9 cellular contexts compared by ENCODE assay signal in genomic region chr12:53618340-53618739, GRCh38.
DNase-seq lines count a peak whose midpoint lies in the region; ATAC-seq and TF ChIP-seq lines count a peak whose summit lies in the region.
"Had no signal": no experiment of that assay in that cellular context is flagged by ENCODE, and none has a peak within 500 bp of the region (broad histone marks: within the 10 kb centered on the region; RNA-seq: fewer than 3 reads in every experiment).

No MANE protein-coding gene starts in this region.

- no peak overlapping the region for H3K9ac ChIP-seq in rectal smooth muscle tissue (ENCODE audit: low read length)

- TF ChIP-seq CTCF in GM12864 (IDR thresholded peaks at IDR 0.05; ENCODE audit: low read depth, low read length, missing control alignments): no peak
- TF ChIP-seq CTCF in coronary artery (IDR thresholded peaks at IDR 0.05): no peak
- TF ChIP-seq CTCF in GM20000 (IDR thresholded peaks at IDR 0.05; ENCODE audit: extremely low read depth, missing control alignments): no peak

- DNase-seq in GM12864 (ENCODE audit: low read depth) (no peak), NOMO-1 treated with dmso at 0.1 percent for 144 hours (lab: John Stamatoyannopoulos, UW; ENCODE audit: unreplicated experiment) (peak; percentile 67), coronary artery (ENCODE audit: low spot score) (no peak), NCI-H2171 (lab: John Stamatoyannopoulos, UW) (no peak), GM20000 (ENCODE audit: low spot score) (no peak)
- DNase-seq in stimulated activated CD4-positive, alpha-beta T cell treated with anti-CD3 and anti-CD28 coated beads, Interleukin-1b, Interleukin-23, amount 100 ng/mL, for 48 hours: no peak
- DNase-seq: stimulated activated naive CD4-positive, alpha-beta T cell had no signal

- H3K27ac ChIP-seq in coronary artery: peak overlapping the region; percentile 74
- H3K27ac ChIP-seq in rectal smooth muscle tissue (ENCODE audit: low read depth, low read length): peak overlapping the region; percentile 24

- peaks cover 3% of the 10 kb centered on the region for H3K4me1 ChIP-seq in rectal smooth muscle tissue (ENCODE audit: control insufficient read depth, insufficient read depth, low read length)

- no peak for ATAC-seq in HG02623 (IDR thresholded peaks at IDR 0.05; ENCODE audit: unreplicated experiment)

- no peaks in the 10 kb centered on the region for H3K27me3 ChIP-seq in rectal smooth muscle tissue (ENCODE audit: control insufficient read depth, insufficient read depth, low read length)

- H3K4me3 ChIP-seq in GM12864 (ENCODE audit: low read depth, low read length) (peak overlapping the region; percentile 42), coronary artery (peak overlapping the region; percentile 61), rectal smooth muscle tissue (ENCODE audit: low read length) (peak overlapping the region; percentile 44)

- H3K36me3 ChIP-seq in rectal smooth muscle tissue (ENCODE audit: control insufficient read depth, insufficient read depth, low read length): no peaks in the 10 kb centered on the region
